ENCODE assay signal across 19 cellular contexts in genomic region chr9:132754236-132754635, GRCh38.
"Had no signal": no experiment of that assay in that cellular context is flagged by ENCODE, and none has a peak within 500 bp of the region (broad histone marks: within the 10 kb centered on the region; RNA-seq: fewer than 3 reads in every experiment).

No MANE protein-coding gene starts in this region.

- H3K9me3 ChIP-seq: psoas muscle, testis, tibial nerve had no signal

- DNase-seq: erythroblast; foreskin keratinocyte; immature natural killer cell; left colon; mesendoderm; naive thymus-derived CD4-positive, alpha-beta T cell; nephron progenitor cell; psoas muscle; retina; stimulated activated CD4-positive, alpha-beta T cell treated with anti-CD3 and anti-CD28 coated beads, Interleukin-2, amount 100 ng/mL, for 24 hours; stimulated activated CD4-positive, alpha-beta T cell treated with anti-CD3 and anti-CD28 coated beads, Interleukin-4, amount 100 ng/mL, for 4 hours; stimulated activated naive B cell treated with anti-CD40 and anti-IgM and Interleukin-4, amounts not matched to agents 10 μg/mL and 1 μg/mL and 100 μg/mL, for 72 hours; stimulated activated naive CD8-positive, alpha-beta T cell treated with anti-CD3 and anti-CD28 coated beads, Interleukin-15, amount 100 ng/mL, for 72 hours; testis had no signal

- H3K4me3 ChIP-seq: psoas muscle, skin epidermis, testis, tibial nerve had no signal

- H3K4me3 Mint-ChIP-seq: dendritic cell treated with granulocyte-macrophage colony-stimulating factor and Interleukin-4, amounts not matched to agents 40 ng/mL and 50 ng/mL, for 4 days; immature natural killer cell; naive thymus-derived CD4-positive, alpha-beta T cell; nephron progenitor cell; stimulated activated naive B cell treated with anti-CD40 and anti-IgM and Interleukin-4, amounts not matched to agents 10 μg/mL and 1 μg/mL and 100 μg/mL, for 72 hours; stimulated activated naive CD8-positive, alpha-beta T cell treated with anti-CD3 and anti-CD28 coated beads, Interleukin-15, amount 100 ng/mL, for 72 hours had no signal

- H3K36me3 ChIP-seq: tibial nerve had no signal

- H3K36me3 Mint-ChIP-seq: immature natural killer cell; naive thymus-derived CD4-positive, alpha-beta T cell; stimulated activated naive B cell treated with anti-CD40 and anti-IgM and Interleukin-4, amounts not matched to agents 10 μg/mL and 1 μg/mL and 100 μg/mL, for 72 hours had no signal

- H3K27ac Mint-ChIP-seq: dendritic cell treated with granulocyte-macrophage colony-stimulating factor and Interleukin-4, amounts not matched to agents 40 ng/mL and 50 ng/mL, for 4 days; immature natural killer cell; naive thymus-derived CD4-positive, alpha-beta T cell; nephron progenitor cell; stimulated activated naive B cell treated with anti-CD40 and anti-IgM and Interleukin-4, amounts not matched to agents 10 μg/mL and 1 μg/mL and 100 μg/mL, for 72 hours; stimulated activated naive CD8-positive, alpha-beta T cell treated with anti-CD3 and anti-CD28 coated beads, Interleukin-15, amount 100 ng/mL, for 72 hours had no signal

- ATAC-seq: foreskin keratinocyte; left colon; naive thymus-derived CD4-positive, alpha-beta T cell; psoas muscle; stimulated activated naive B cell treated with anti-CD40 and anti-IgM and Interleukin-4, amounts not matched to agents 10 μg/mL and 1 μg/mL and 100 μg/mL, for 72 hours; stimulated activated naive CD8-positive, alpha-beta T cell treated with anti-CD3 and anti-CD28 coated beads, Interleukin-15, amount 100 ng/mL, for 72 hours had no signal

- H3K9me3 Mint-ChIP-seq: dendritic cell treated with granulocyte-macrophage colony-stimulating factor and Interleukin-4, amounts not matched to agents 40 ng/mL and 50 ng/mL, for 4 days; immature natural killer cell; naive thymus-derived CD4-positive, alpha-beta T cell; nephron progenitor cell; stimulated activated naive B cell treated with anti-CD40 and anti-IgM and Interleukin-4, amounts not matched to agents 10 μg/mL and 1 μg/mL and 100 μg/mL, for 72 hours; stimulated activated naive CD8-positive, alpha-beta T cell treated with anti-CD3 and anti-CD28 coated beads, Interleukin-15, amount 100 ng/mL, for 72 hours had no signal

- H3K4me1 ChIP-seq: foreskin keratinocyte, psoas muscle, testis had no signal

- H3K9ac ChIP-seq: parathyroid adenoma had no signal

- H3K4me1 Mint-ChIP-seq: immature natural killer cell; naive thymus-derived CD4-positive, alpha-beta T cell; stimulated activated naive B cell treated with anti-CD40 and anti-IgM and Interleukin-4, amounts not matched to agents 10 μg/mL and 1 μg/mL and 100 μg/mL, for 72 hours; stimulated activated naive CD8-positive, alpha-beta T cell treated with anti-CD3 and anti-CD28 coated beads, Interleukin-15, amount 100 ng/mL, for 72 hours had no signal

- H3K27ac ChIP-seq: foreskin keratinocyte, psoas muscle, skin epidermis, testis, tibial nerve had no signal

- FAIRE-seq: endothelial cell of umbilical vein had no signal

- H3K27me3 ChIP-seq: testis, tibial nerve had no signal
